In the genomic region with DNA sequence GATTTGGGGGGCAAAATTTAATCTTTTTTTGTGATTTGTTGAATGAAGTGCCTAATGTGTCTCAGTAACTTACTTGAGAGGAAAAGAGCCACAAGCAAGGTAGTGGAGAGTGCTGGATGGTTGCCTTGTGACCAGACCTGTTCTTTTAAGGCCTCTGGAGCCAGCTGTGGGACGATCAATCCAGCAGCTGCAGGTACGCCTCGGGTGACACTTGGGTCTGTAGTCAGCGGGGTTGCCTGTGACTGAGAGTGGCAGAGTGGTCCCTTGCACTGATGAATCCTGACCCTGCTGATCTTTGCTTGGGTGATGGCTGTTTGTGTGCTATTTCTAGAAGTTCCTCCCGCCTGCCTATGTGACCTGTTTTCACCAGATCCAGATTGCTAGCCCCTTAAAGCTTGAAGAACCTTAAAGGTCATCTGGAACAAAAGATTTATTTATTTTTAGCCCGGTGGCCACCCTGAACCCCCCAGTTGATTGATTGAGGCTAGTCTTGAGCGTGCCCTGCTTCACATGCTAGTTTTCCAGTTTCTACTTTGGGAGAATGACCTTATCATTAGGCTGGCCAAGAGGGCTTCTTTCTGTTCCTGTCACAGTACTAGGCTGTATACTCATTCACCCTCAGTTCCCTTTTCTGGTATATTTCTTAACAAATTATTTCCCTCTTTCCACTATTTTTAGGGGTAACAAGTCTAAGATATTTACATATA, we compare ENCODE assay signal across 10 cellular contexts. TPM values are rescaled to one million over a fixed set of nuclear protein-coding genes. Genes with fewer than 3 reads are reported as not detected.
A peak's percentile ranks its signal among the peaks of the same experiment; 100 is the strongest.
DNase-seq lines count a peak whose midpoint lies in the region; ATAC-seq and TF ChIP-seq lines count a peak whose summit lies in the region.
"Had no signal": no experiment of that assay in that cellular context is flagged by ENCODE, and none has a peak within 500 bp of the region (broad histone marks: within the 10 kb centered on the region; RNA-seq: fewer than 3 reads in every experiment).

No MANE protein-coding gene starts in this region.

- H3K4me2 ChIP-seq in BLaER1: peak overlapping the region; percentile 57

- H3K36me3 ChIP-seq in BLaER1: no peaks in the 10 kb centered on the region
- H3K36me3 ChIP-seq in ascending aorta: no peaks in the 10 kb centered on the region

- H3K4me1 ChIP-seq in BLaER1 (peaks cover 87% of the 10 kb centered on the region), ascending aorta (no peaks in the 10 kb centered on the region)

- DNase-seq in ascending aorta (ENCODE audit: low spot score in 2 of 2) (no peak), myocyte (ENCODE audit: low read depth) (peak; percentile 25), cortex of kidney (lab: John Stamatoyannopoulos, UW) (no peak), NCI-H345 (lab: John Stamatoyannopoulos, UW) (no peak)
- no peak for DNase-seq in effector CD4-positive, alpha-beta T cell
- DNase-seq: retina had no signal

- no peaks in the 10 kb centered on the region for H3K9me3 ChIP-seq in BLaER1
- H3K9me3 ChIP-seq in ascending aorta: no peaks in the 10 kb centered on the region

- no peak overlapping the region for H3K9ac ChIP-seq in BLaER1

- TF ChIP-seq CTCF in ascending aorta (IDR thresholded peaks at IDR 0.05): no peak

- H3K27ac ChIP-seq in BLaER1: no peak overlapping the region; the same call in 1 of the 2 replicates
- H3K27ac ChIP-seq in ascending aorta: peak overlapping the region; percentile 28 to 53
- H3K27ac ChIP-seq: C4-2B had no signal

- H3K27me3 ChIP-seq in BLaER1: 0 out of 2 replicates have a peak, but pooled peaks cover 3% of the 10 kb centered on the region
- H3K27me3 ChIP-seq in ascending aorta: no peaks in the 10 kb centered on the region

- ATAC-seq in HG03066 (IDR thresholded peaks at IDR 0.05; ENCODE audit: low read depth, unreplicated experiment) (peak; percentile 34), HG03175 (IDR thresholded peaks at IDR 0.05; ENCODE audit: unreplicated experiment) (no peak)

- H3K4me3 ChIP-seq in BLaER1 (no peak overlapping the region), ascending aorta (no peak overlapping the region)

- H4K20me1 ChIP-seq in BLaER1: peaks cover 78% of the 10 kb centered on the region

- intact Hi-C loops in ascending aorta (cut with DNase I): no loop called here

RNA-seq across cellular contexts. Expression of gene PRKCH, which starts 23.2 kb away (rescaled TPM):
- 20.2 TPM for total RNA-seq in ascending aorta
- total RNA-seq in myocyte: 8.1 and 17.2 TPM in 2 replicates
- 2.1 TPM for polyA plus RNA-seq in myocyte (2012)
